Comparison of ENCODE assay signal across 14 cellular contexts in the genomic region with DNA sequence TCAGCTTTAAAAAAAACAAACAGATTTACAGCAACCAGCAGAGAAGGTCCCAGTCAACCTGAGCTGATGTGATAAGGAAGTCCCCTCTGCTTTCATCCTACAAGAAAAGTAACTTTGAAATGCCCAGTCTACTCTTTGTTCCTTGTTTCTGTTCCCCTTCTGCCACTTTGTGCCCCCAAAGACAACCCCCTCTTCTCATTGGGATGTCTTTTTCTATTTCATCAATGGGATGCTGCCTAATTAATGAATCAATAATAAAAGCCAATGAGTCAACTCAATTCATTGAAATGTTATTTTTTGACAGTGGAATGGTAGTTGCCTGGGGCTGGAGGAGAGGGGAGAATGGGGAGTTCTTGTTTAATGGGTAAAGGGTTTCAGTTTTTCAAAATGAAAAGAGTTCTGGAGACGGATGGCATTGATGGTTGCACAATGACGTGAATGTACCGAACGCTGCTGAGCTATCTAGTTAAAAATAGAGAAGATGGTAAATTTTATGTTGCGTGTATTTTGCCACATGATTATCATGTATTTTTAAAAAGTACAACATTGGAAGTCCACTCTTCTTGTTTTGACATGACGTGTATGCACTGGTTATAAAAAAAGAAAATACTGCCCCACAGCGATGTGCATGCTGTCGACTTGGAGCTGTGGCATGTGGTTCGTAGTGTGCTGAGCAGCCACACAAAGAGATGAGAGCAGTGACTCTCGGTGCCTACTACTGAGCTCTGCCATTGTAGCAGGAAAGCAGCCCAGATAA. TPM values are rescaled to one million over a fixed set of nuclear protein-coding genes. Genes with fewer than 3 reads are reported as not detected.
DNase-seq lines count a peak whose midpoint lies in the region; ATAC-seq lines count a peak whose summit lies in the region.
"Had no signal": no experiment of that assay in that cellular context is flagged by ENCODE, and none has a peak within 500 bp of the region (broad histone marks: within the 10 kb centered on the region; RNA-seq: fewer than 3 reads in every experiment).

No MANE protein-coding gene starts in this region.

- H3K27ac Mint-ChIP-seq in stimulated activated naive B cell treated with anti-CD40 and anti-IgM and Interleukin-4, amounts not matched to agents 10 μg/mL and 1 μg/mL and 100 μg/mL, for 72 hours, result peak overlapping the region; percentile 87

- no peaks in the 10 kb centered on the region for H3K36me3 Mint-ChIP-seq in stimulated activated naive B cell treated with anti-CD40 and anti-IgM and Interleukin-4, amounts not matched to agents 10 μg/mL and 1 μg/mL and 100 μg/mL, for 72 hours

- peak overlapping the region; percentile 30 to 43 for H3K4me3 Mint-ChIP-seq in stimulated activated naive B cell treated with anti-CD40 and anti-IgM and Interleukin-4, amounts not matched to agents 10 μg/mL and 1 μg/mL and 100 μg/mL, for 72 hours

- H3K9me3 Mint-ChIP-seq in stimulated activated naive B cell treated with anti-CD40 and anti-IgM and Interleukin-4, amounts not matched to agents 10 μg/mL and 1 μg/mL and 100 μg/mL, for 72 hours, result no peaks in the 10 kb centered on the region

- DNase-seq in RPMI7951 (ENCODE audit: low read depth), result peak; percentile 49
- DNase-seq in stimulated activated naive B cell treated with anti-CD40 and anti-IgM and Interleukin-4, amounts not matched to agents 10 μg/mL and 1 μg/mL and 100 μg/mL, for 72 hours, result peak; percentile 35
- DNase-seq: activated naive CD4-positive, alpha-beta T cell treated with anti-CD3 and anti-CD28 coated beads, Interleukin-2, amount 50 U/mL, for 16 hours; erythroblast; PC-3; stimulated activated CD4-positive, alpha-beta T cell treated with anti-CD3 and anti-CD28 coated beads, Interleukin-2, amount 100 ng/mL, for 48 hours; stomach; T-helper 2 cell had no signal

- ATAC-seq in GM19025 (IDR thresholded peaks at IDR 0.05; ENCODE audit: low read depth, unreplicated experiment) (peak; percentile 48), HG02798 (IDR thresholded peaks at IDR 0.05; ENCODE audit: poor library complexity, unreplicated experiment) (peak; percentile 67), GM21423 (IDR thresholded peaks at IDR 0.05; ENCODE audit: unreplicated experiment) (no peak), HG03469 (IDR thresholded peaks at IDR 0.05; ENCODE audit: unreplicated experiment) (no peak), HG03175 (IDR thresholded peaks at IDR 0.05; ENCODE audit: unreplicated experiment) (no peak)
- peak; percentile 88 to 93 for ATAC-seq in stimulated activated naive B cell treated with anti-CD40 and anti-IgM and Interleukin-4, amounts not matched to agents 10 μg/mL and 1 μg/mL and 100 μg/mL, for 72 hours (replicated peaks)
- ATAC-seq: PC-3 had no signal

- peaks cover 22 to 37% of the 10 kb centered on the region in 2 donors for H3K4me1 Mint-ChIP-seq in stimulated activated naive B cell treated with anti-CD40 and anti-IgM and Interleukin-4, amounts not matched to agents 10 μg/mL and 1 μg/mL and 100 μg/mL, for 72 hours

- peaks cover 6 to 10% of the 10 kb centered on the region in 2 donors for H3K27me3 Mint-ChIP-seq in stimulated activated naive B cell treated with anti-CD40 and anti-IgM and Interleukin-4, amounts not matched to agents 10 μg/mL and 1 μg/mL and 100 μg/mL, for 72 hours

RNA-seq across cellular contexts. Expression of a gene that starts 22.4 kb away (rescaled TPM):
- 2.9 and 4.1 TPM in 2 replicates for total RNA-seq in RPMI7951 (2014; rRNA removed; shearing (Covaris generic))
- total RNA-seq: activated CD8-positive, alpha-beta memory T cell treated with anti-CD3 and anti-CD28 coated beads for 36 hours had no signal

Comparison
In these comparisons a context has a peak if more than half of its experiments do, and no peak if none do; other contexts are left out.
1. ATAC-seq: peak in GM19025 (single experiment), HG02798 (single experiment) and stimulated activated naive B cell treated with anti-CD40 and anti-IgM and Interleukin-4, amounts not matched to agents 10 μg/mL and 1 μg/mL and 100 μg/mL, for 72 hours (2 of 2); none in GM21423 (single experiment), HG03469 (single experiment) and HG03175 (single experiment).